ENCODE assay signal across 8 cellular contexts in the genomic region with DNA sequence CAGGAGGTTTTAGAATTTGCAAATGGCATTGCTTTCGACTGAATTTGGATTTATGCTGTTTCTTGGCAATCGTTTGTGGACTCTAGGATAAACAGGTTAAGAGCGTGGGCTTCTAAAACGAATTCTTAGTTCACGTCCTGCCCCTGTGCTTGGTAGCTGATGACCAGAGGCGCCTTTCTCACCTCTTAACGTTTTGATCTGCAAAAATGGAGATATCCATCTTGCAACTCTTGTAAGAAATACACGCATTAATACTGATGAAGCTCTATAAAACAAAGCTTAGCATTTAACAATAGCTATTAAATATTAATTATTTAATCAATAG. TPM values are rescaled to one million over a fixed set of nuclear protein-coding genes. Genes with fewer than 3 reads are reported as not detected.
A peak's percentile ranks its signal among the peaks of the same experiment; 100 is the strongest.
DNase-seq lines count a peak whose midpoint lies in the region; ATAC-seq and TF ChIP-seq lines count a peak whose summit lies in the region.

No MANE protein-coding gene starts in this region.

- in situ Hi-C loops in Panc1 (cut with HindIII; ENCODE audit: low pct_unique_long_range_greater_than_20kb, low sequenced_read_pairs) = no loop called here

- H3K9me3 Mint-ChIP-seq in progenitor cell of endocrine pancreas (ENCODE audit: low read depth) = no peaks in the 10 kb centered on the region

- no TSS peak for BruUV-seq in Panc1 (replicated peaks; lab: Mats Ljungman, UMichigan)

- H3K4me1 Mint-ChIP-seq in progenitor cell of endocrine pancreas (ENCODE audit: low read depth) = peaks cover 13% of the 10 kb centered on the region

- peaks cover 19% of the 10 kb centered on the region for H3K4me1 ChIP-seq in ES-I3 (ENCODE audit: insufficient read depth, low read length)
- peaks cover 17% of the 10 kb centered on the region for H3K4me1 ChIP-seq in Panc1 (ENCODE audit: control insufficient read depth, insufficient read depth, low read length)

- TF ChIP-seq CTCF in Panc1 (IDR thresholded peaks at IDR 0.05) = no peak
- TF ChIP-seq CTCF in epithelial cell of proximal tubule (conservative IDR thresholded peaks at IDR 0.05; ENCODE audit: low read depth, low read length) = no peak
- no peak for TF ChIP-seq CTCF in progenitor cell of endocrine pancreas (IDR thresholded peaks at IDR 0.05; ENCODE audit: unreplicated experiment)

- peak overlapping the region; percentile 85 for H3K27ac ChIP-seq in Panc1 (ENCODE audit: low read length)

- no peaks in the 10 kb centered on the region for H3K36me3 Mint-ChIP-seq in progenitor cell of endocrine pancreas (ENCODE audit: insufficient read depth)

- DNase-seq in Panc1 (ENCODE audit: low read depth, low spot score) = no peak
- DNase-seq in epithelial cell of proximal tubule (ENCODE audit: low read depth) = no peak
- no peak for DNase-seq in progenitor cell of endocrine pancreas (ENCODE audit: low spot score, unreplicated experiment)
- no peak for DNase-seq in NCI-H524 treated with DMSO at 0.1 percent for 48 hours (lab: John Stamatoyannopoulos, UW)

- peak overlapping the region; percentile 55 for H3K9ac ChIP-seq in ES-I3 (ENCODE audit: low read depth, low read length)

- POLR2A ChIA-PET in Panc1 (lab: Charles Lee) = interaction anchor here (0.7 kb wide), 1 partner anchor 360 kb away, joined by 3 read pairs; no protein-coding TSS in a partner anchor

- H3K27me3 Mint-ChIP-seq in progenitor cell of endocrine pancreas = peaks cover 4% of the 10 kb centered on the region

- H3K4me3 Mint-ChIP-seq in progenitor cell of endocrine pancreas (ENCODE audit: low read depth) = peak overlapping the region; percentile 82

- H3K9me3 ChIP-seq in ES-I3 (ENCODE audit: control insufficient read depth, insufficient read depth, low read length) (no peaks in the 10 kb centered on the region), Panc1 (ENCODE audit: control insufficient read depth, insufficient read depth, low read depth, low read length) (no peaks in the 10 kb centered on the region)

- no peak overlapping the region for H3K27ac Mint-ChIP-seq in progenitor cell of endocrine pancreas

- no peaks in the 10 kb centered on the region for H3K27me3 ChIP-seq in Panc1 (ENCODE audit: control insufficient read depth, insufficient read depth, low read length)

- CTCF ChIA-PET in Panc1 (lab: Charles Lee) = interaction anchor here (0.5 kb wide), 1 partner anchor 755 kb away, joined by 4 read pairs; no protein-coding TSS in a partner anchor

- ATAC-seq in Panc1 (no peak), GM18520 (IDR thresholded peaks at IDR 0.05; ENCODE audit: unreplicated experiment) (no peak), HG02678 (IDR thresholded peaks at IDR 0.05; ENCODE audit: unreplicated experiment) (no peak), GM21381 (IDR thresholded peaks at IDR 0.05; ENCODE audit: unreplicated experiment) (no peak)

- H3K36me3 ChIP-seq in ES-I3 (ENCODE audit: insufficient read depth, low read length) (no peaks in the 10 kb centered on the region), Panc1 (ENCODE audit: control insufficient read depth, insufficient read depth, low read length) (no peaks in the 10 kb centered on the region)

- intact Hi-C loops in Panc1 (cut with micrococcal nuclease; ENCODE audit: unreplicated experiment) = no loop called here

- H3K4me3 ChIP-seq in Panc1 (ENCODE audit: low read depth in 2 of 2, low read length in 2 of 2) (peak overlapping the region; percentile 73 to 82), epithelial cell of proximal tubule (ENCODE audit: low read depth, low read length) (peak overlapping the region; percentile 84)

RNA-seq across cellular contexts. Expression of gene KATNAL1, which starts 0.6 kb away (rescaled TPM):
- total RNA-seq in Panc1 (2021; ENCODE audit: unreplicated experiment) = 34.3 TPM
- 10.7 TPM for polyA plus RNA-seq in Panc1 (2012; ENCODE audit: insufficient read length)
- total RNA-seq in epithelial cell of proximal tubule = 14.5 and 17.8 TPM in 2 replicates
- total RNA-seq in progenitor cell of endocrine pancreas = 22.7 and 25.9 TPM in 2 replicates
